In genomic region chr11:118921929-118922744, GRCh38 we compare ENCODE assay signal across 8 cellular contexts. TPM values are rescaled to one million over a fixed set of nuclear protein-coding genes. Genes with fewer than 3 reads are reported as not detected.
DNase-seq lines count a peak whose midpoint lies in the region; ATAC-seq and TF ChIP-seq lines count a peak whose summit lies in the region.

No MANE protein-coding gene starts in this region.

- H3K27me3 Mint-ChIP-seq in activated CD8-positive, alpha-beta T cell treated with anti-CD3 and anti-CD28 coated beads, Interleukin-2, amount 10 ng/mL, durations not matched to agents 7 days and 5 days (ENCODE audit: low read depth), result no peaks in the 10 kb centered on the region
- H3K27me3 Mint-ChIP-seq in osteocyte (ENCODE audit: unreplicated experiment), result no peaks in the 10 kb centered on the region

- intact Hi-C loops in head of caudate nucleus (cut with DNase I), result no loop called here

- H3K9me3 Mint-ChIP-seq in activated CD8-positive, alpha-beta T cell treated with anti-CD3 and anti-CD28 coated beads, Interleukin-2, amount 10 ng/mL, durations not matched to agents 7 days and 5 days (ENCODE audit: insufficient read depth), result no peaks in the 10 kb centered on the region
- H3K9me3 Mint-ChIP-seq in osteocyte (ENCODE audit: unreplicated experiment), result no peaks in the 10 kb centered on the region

- no peak for ATAC-seq in activated CD8-positive, alpha-beta T cell treated with anti-CD3 and anti-CD28 coated beads, Interleukin-2, amount 10 ng/mL, durations not matched to agents 7 days and 5 days
- ATAC-seq in HG02973 (IDR thresholded peaks at IDR 0.05; ENCODE audit: unreplicated experiment) (no peak), GM21576 (IDR thresholded peaks at IDR 0.05; ENCODE audit: unreplicated experiment) (no peak)

- DNase-seq in NCI-H1417 (lab: John Stamatoyannopoulos, UW) (peak in 2 of 3 experiments; percentile 31 to 48), NCI-H1417 treated with DMSO at 0.1 percent for 48 hours (lab: John Stamatoyannopoulos, UW) (no peak), head of caudate nucleus (peak in 23 of 42 donors; percentile 34 to 79 (median 63)), osteocyte (ENCODE audit: extremely low spot score, unreplicated experiment) (no peak), middle frontal gyrus (ENCODE audit: extremely low spot score, low spot score) (no peak)
- DNase-seq in activated CD8-positive, alpha-beta T cell treated with anti-CD3 and anti-CD28 coated beads, Interleukin-2, amount 10 ng/mL, durations not matched to agents 7 days and 5 days, result no peak

- H3K4me3 Mint-ChIP-seq in activated CD8-positive, alpha-beta T cell treated with anti-CD3 and anti-CD28 coated beads, Interleukin-2, amount 10 ng/mL, durations not matched to agents 7 days and 5 days, result peak overlapping the region; percentile 97
- H3K4me3 Mint-ChIP-seq in osteocyte (ENCODE audit: unreplicated experiment), result peak overlapping the region; percentile 97

- H3K4me1 Mint-ChIP-seq in activated CD8-positive, alpha-beta T cell treated with anti-CD3 and anti-CD28 coated beads, Interleukin-2, amount 10 ng/mL, durations not matched to agents 7 days and 5 days (ENCODE audit: low read depth), result peaks cover 65% of the 10 kb centered on the region
- peaks cover 76% of the 10 kb centered on the region for H3K4me1 Mint-ChIP-seq in osteocyte (ENCODE audit: unreplicated experiment)

- no peak for TF ChIP-seq CTCF in osteocyte (IDR thresholded peaks at IDR 0.05)

- peak overlapping the region; percentile 52 for H3K27ac Mint-ChIP-seq in activated CD8-positive, alpha-beta T cell treated with anti-CD3 and anti-CD28 coated beads, Interleukin-2, amount 10 ng/mL, durations not matched to agents 7 days and 5 days
- H3K27ac Mint-ChIP-seq in osteocyte (ENCODE audit: unreplicated experiment), result peak overlapping the region; percentile 100

- CTCF ChIA-PET in activated CD8-positive, alpha-beta T cell treated with anti-CD3 and anti-CD28 coated beads, Interleukin-2, amount 10 ng/mL, durations not matched to agents 7 days and 5 days (lab: Charles Lee), result interaction anchor here (0.8 to 2.1 kb wide), 2 partner anchors 131 to 231 kb away, joined by 3 to 14 read pairs; partner anchors contain the start of gene DDX6

- POLR2A ChIA-PET in activated CD8-positive, alpha-beta T cell treated with anti-CD3 and anti-CD28 coated beads, Interleukin-2, amount 10 ng/mL, durations not matched to agents 7 days and 5 days (lab: Charles Lee), result interaction anchor here (0.6 to 6.1 kb wide), 5 partner anchors 7 to 225 kb away, joined by 3 to 104 read pairs (median 12); partner anchors contain the start of gene DDX6

- H3K36me3 Mint-ChIP-seq in activated CD8-positive, alpha-beta T cell treated with anti-CD3 and anti-CD28 coated beads, Interleukin-2, amount 10 ng/mL, durations not matched to agents 7 days and 5 days (ENCODE audit: low read depth), result peaks cover 41% of the 10 kb centered on the region
- H3K36me3 Mint-ChIP-seq in osteocyte (ENCODE audit: unreplicated experiment), result peaks cover 2% of the 10 kb centered on the region

RNA-seq across cellular contexts. Expression of gene BCL9L, which starts 3.6 kb away (rescaled TPM):
- 10 to 100 TPM; 70.0 to 70.6 TPM for total RNA-seq in activated CD8-positive, alpha-beta T cell treated with anti-CD3 and anti-CD28 coated beads, Interleukin-2, amount 10 ng/mL, durations not matched to agents 7 days and 5 days
- 115 and 122 TPM in 2 replicates for total RNA-seq in osteocyte

RNA-seq across cellular contexts. Expression of gene UPK2, which starts 34.0 kb away (rescaled TPM):
- total RNA-seq in activated CD8-positive, alpha-beta T cell treated with anti-CD3 and anti-CD28 coated beads, Interleukin-2, amount 10 ng/mL, durations not matched to agents 7 days and 5 days, result not detected
- 0.42 and 0.86 TPM in 2 replicates for total RNA-seq in osteocyte

RNA-seq across cellular contexts. Expression of gene CXCR5, which starts 38.4 kb away (rescaled TPM):
- total RNA-seq in activated CD8-positive, alpha-beta T cell treated with anti-CD3 and anti-CD28 coated beads, Interleukin-2, amount 10 ng/mL, durations not matched to agents 7 days and 5 days, result under 1 TPM; 0.08 to 0.18 TPM
- not detected in 2 replicates for total RNA-seq in osteocyte

RNA-seq across cellular contexts. Expression of gene FOXR1, which starts 49.4 kb away (rescaled TPM):
- not detected for total RNA-seq in activated CD8-positive, alpha-beta T cell treated with anti-CD3 and anti-CD28 coated beads, Interleukin-2, amount 10 ng/mL, durations not matched to agents 7 days and 5 days
- not detected in 2 replicates for total RNA-seq in osteocyte

Comparison
In these comparisons a context has a peak if more than half of its experiments do, and no peak if none do; other contexts are left out.
1. DNase-seq: peak in NCI-H1417 (2 of 3) and head of caudate nucleus (23 of 42); none in NCI-H1417 treated with DMSO at 0.1 percent for 48 hours (single experiment), activated CD8-positive, alpha-beta T cell treated with anti-CD3 and anti-CD28 coated beads, Interleukin-2, amount 10 ng/mL, durations not matched to agents 7 days and 5 days (single experiment), osteocyte (single experiment) and middle frontal gyrus (single experiment).